2 cellular contexts compared by ENCODE assay signal in genomic region chr15:78059110-78059839, GRCh38.
TF ChIP-seq lines count a peak whose summit lies in the region.

No MANE protein-coding gene starts in this region.

TF ChIP-seq in liver, 16 proteins besides CTCF, POLR2A, EP300 and RAD21:
- TF ChIP-seq FOXA2 (IDR thresholded peaks at IDR 0.05) = no peak
- no peak for TF ChIP-seq EGR1 (IDR thresholded peaks at IDR 0.05; ENCODE audit: low read depth in 2 of 2)
- no peak for TF ChIP-seq JUND (IDR thresholded peaks at IDR 0.05)
- no peak for TF ChIP-seq ZBTB33 (IDR thresholded peaks at IDR 0.05)
- TF ChIP-seq YY1 (IDR thresholded peaks at IDR 0.05) = no peak
- TF ChIP-seq TAF1 (conservative IDR thresholded peaks at IDR 0.05) = no peak
- no peak for TF ChIP-seq SP1 (IDR thresholded peaks at IDR 0.05)
- TF ChIP-seq MAX (IDR thresholded peaks at IDR 0.05) = no peak
- no peak for TF ChIP-seq HNF4A (conservative IDR thresholded peaks at IDR 0.05)
- TF ChIP-seq FOXA1 (IDR thresholded peaks at IDR 0.05) = no peak
- no peak for TF ChIP-seq HNF4G (IDR thresholded peaks at IDR 0.05)
- no peak for TF ChIP-seq RXRA (IDR thresholded peaks at IDR 0.05)

TF ChIP-seq in HepG2, 621 proteins besides CTCF, POLR2A, EP300 and RAD21:
- no peak for TF ChIP-seq TCF7L2 (IDR thresholded peaks at IDR 0.05; ENCODE audit: low read depth, low read length)
- no peak for TF ChIP-seq ZNF850 (CRISPR knock-in tag; conservative IDR thresholded peaks at IDR 0.05)
- TF ChIP-seq ZNF280D (CRISPR knock-in tag; IDR thresholded peaks at IDR 0.05) = no peak
- TF ChIP-seq PBX2 (CRISPR knock-in tag; IDR thresholded peaks at IDR 0.05) = no peak
- TF ChIP-seq ZNF790 (CRISPR knock-in tag; IDR thresholded peaks at IDR 0.05; ENCODE audit: borderline replicate concordance) = no peak
- no peak for TF ChIP-seq ZNF615 (CRISPR knock-in tag; IDR thresholded peaks at IDR 0.05; ENCODE audit: borderline replicate concordance)
- no peak for TF ChIP-seq ZNF432 (CRISPR knock-in tag; IDR thresholded peaks at IDR 0.05; ENCODE audit: borderline replicate concordance)
- no peak for TF ChIP-seq SNAPC4 (CRISPR knock-in tag; IDR thresholded peaks at IDR 0.05)
- TF ChIP-seq ZSCAN22 (CRISPR knock-in tag; IDR thresholded peaks at IDR 0.05) = no peak
- no peak for TF ChIP-seq ZNF558 (CRISPR knock-in tag; IDR thresholded peaks at IDR 0.05; ENCODE audit: borderline replicate concordance)
- TF ChIP-seq SP5 (CRISPR knock-in tag; IDR thresholded peaks at IDR 0.05; ENCODE audit: borderline replicate concordance, low read depth) = no peak
- no peak for TF ChIP-seq TCF7 (IDR thresholded peaks at IDR 0.05; ENCODE audit: low read depth)
- TF ChIP-seq ZFP36 (IDR thresholded peaks at IDR 0.05; ENCODE audit: borderline replicate concordance, low read depth, low read length, partially characterized antibody) = no peak
- no peak for TF ChIP-seq ZNF776 (CRISPR knock-in tag; IDR thresholded peaks at IDR 0.05)
- no peak for TF ChIP-seq SRY (CRISPR knock-in tag; IDR thresholded peaks at IDR 0.05)
- TF ChIP-seq EED (CRISPR knock-in tag; IDR thresholded peaks at IDR 0.05) = no peak
- no peak for TF ChIP-seq NCOA2 (CRISPR knock-in tag; IDR thresholded peaks at IDR 0.05)
TF ChIP-seq in HepG2: peak in this region for 0.
